Comparison of ENCODE assay signal across 16 cellular contexts in genomic region chr12:65387396-65387795, GRCh38.
DNase-seq lines count a peak whose midpoint lies in the region; ATAC-seq and TF ChIP-seq lines count a peak whose summit lies in the region.
"Had no signal": no experiment of that assay in that cellular context is flagged by ENCODE, and none has a peak within 500 bp of the region (broad histone marks: within the 10 kb centered on the region; RNA-seq: fewer than 3 reads in every experiment).

No MANE protein-coding gene starts in this region.

- TF ChIP-seq POLR2A in suprapubic skin (IDR thresholded peaks at IDR 0.05), result no peak

- no peak for TF ChIP-seq EP300 in suprapubic skin (IDR thresholded peaks at IDR 0.05)

- H3K36me3 Mint-ChIP-seq in HFFc6 (ENCODE audit: low read depth), result peaks cover 30% of the 10 kb centered on the region
- H3K36me3 Mint-ChIP-seq: CD4-positive, alpha-beta memory T cell had no signal

- peak overlapping the region; percentile 20; the same call in 1 of the 2 replicates for H3K27ac Mint-ChIP-seq in HFFc6
- H3K27ac Mint-ChIP-seq: CD4-positive, alpha-beta memory T cell had no signal

- H3K9me3 ChIP-seq in osteoblast (ENCODE audit: low read depth, low read length) (no peaks in the 10 kb centered on the region), suprapubic skin (no peaks in the 10 kb centered on the region)
- H3K9me3 ChIP-seq: A549 had no signal

- H3K36me3 ChIP-seq in osteoblast (ENCODE audit: insufficient read depth, low read length) (peaks cover 7% of the 10 kb centered on the region), suprapubic skin (no peaks in the 10 kb centered on the region)

- no peak for ATAC-seq in left colon
- ATAC-seq: A549 had no signal

- peaks cover 26% of the 10 kb centered on the region for H3K4me1 Mint-ChIP-seq in HFFc6 (ENCODE audit: low read depth)
- H3K4me1 Mint-ChIP-seq: CD4-positive, alpha-beta memory T cell had no signal

- H3K4me1 ChIP-seq in osteoblast (ENCODE audit: insufficient read depth, low read length) (peaks cover 10% of the 10 kb centered on the region), suprapubic skin (no peaks in the 10 kb centered on the region)

- H3K9me3 Mint-ChIP-seq in HFFc6, result no peaks in the 10 kb centered on the region

- H3K4me3 ChIP-seq in osteoblast (ENCODE audit: insufficient read depth, low read length), result no peak overlapping the region
- H3K4me3 ChIP-seq in suprapubic skin, result no peak overlapping the region
- H3K4me3 ChIP-seq: A549 had no signal

- H4K20me1 ChIP-seq in osteoblast (ENCODE audit: insufficient read depth, low read length), result no peaks in the 10 kb centered on the region

- H3K4me2 ChIP-seq in osteoblast (ENCODE audit: insufficient read depth, low read length), result no peak overlapping the region
- H3K4me2 ChIP-seq: A549 had no signal

- H2AFZ ChIP-seq in osteoblast (ENCODE audit: low read length), result no peak overlapping the region

- H3K27me3 Mint-ChIP-seq in HFFc6 (ENCODE audit: insufficient read depth), result no peaks in the 10 kb centered on the region
- H3K27me3 Mint-ChIP-seq: CD4-positive, alpha-beta memory T cell had no signal

- DNase-seq in HFFc6 (no peak), dedifferentiated amniotic fluid mesenchymal stem cell (ENCODE audit: extremely low spot score) (peak; percentile 14), osteoblast (ENCODE audit: insufficient read length, low spot score, missing footprints) (no peak), suprapubic skin (ENCODE audit: low spot score in 2 of 2) (no peak), left colon (no peak)
- DNase-seq in stimulated activated naive CD4-positive, alpha-beta T cell (lab: John Stamatoyannopoulos, UW), result no peak
- DNase-seq: 8988T; ACHN; C1 segment of cervical spinal cord; Calu3; CD4-positive, alpha-beta memory T cell; COR-L47; DND-41; H7; HCEC 1CT had no signal

- H3K4me3 Mint-ChIP-seq in HFFc6, result no peak overlapping the region
- H3K4me3 Mint-ChIP-seq: CD4-positive, alpha-beta memory T cell had no signal

- H3K27ac ChIP-seq in osteoblast (ENCODE audit: low read depth, low read length), result peak overlapping the region; percentile 6
- H3K27ac ChIP-seq in suprapubic skin, result no peak overlapping the region
- H3K27ac ChIP-seq: A549 had no signal

- intact Hi-C loops in left colon (cut with DNase I, micrococcal nuclease), result no loop called here

- H3K79me2 ChIP-seq in osteoblast (ENCODE audit: insufficient read depth, low read length), result no peaks in the 10 kb centered on the region

- TF ChIP-seq CTCF in HFFc6 (IDR thresholded peaks at IDR 0.05) (no peak), osteoblast (IDR thresholded peaks at IDR 0.05; ENCODE audit: extremely low read depth, low read depth, low read length) (no peak), suprapubic skin (IDR thresholded peaks at IDR 0.05) (no peak)

- no peaks in the 10 kb centered on the region for H3K27me3 ChIP-seq in osteoblast (ENCODE audit: insufficient read depth, low read length)
- no peaks in the 10 kb centered on the region for H3K27me3 ChIP-seq in suprapubic skin
